Comparison of ENCODE assay signal across 13 cellular contexts in the genomic region with DNA sequence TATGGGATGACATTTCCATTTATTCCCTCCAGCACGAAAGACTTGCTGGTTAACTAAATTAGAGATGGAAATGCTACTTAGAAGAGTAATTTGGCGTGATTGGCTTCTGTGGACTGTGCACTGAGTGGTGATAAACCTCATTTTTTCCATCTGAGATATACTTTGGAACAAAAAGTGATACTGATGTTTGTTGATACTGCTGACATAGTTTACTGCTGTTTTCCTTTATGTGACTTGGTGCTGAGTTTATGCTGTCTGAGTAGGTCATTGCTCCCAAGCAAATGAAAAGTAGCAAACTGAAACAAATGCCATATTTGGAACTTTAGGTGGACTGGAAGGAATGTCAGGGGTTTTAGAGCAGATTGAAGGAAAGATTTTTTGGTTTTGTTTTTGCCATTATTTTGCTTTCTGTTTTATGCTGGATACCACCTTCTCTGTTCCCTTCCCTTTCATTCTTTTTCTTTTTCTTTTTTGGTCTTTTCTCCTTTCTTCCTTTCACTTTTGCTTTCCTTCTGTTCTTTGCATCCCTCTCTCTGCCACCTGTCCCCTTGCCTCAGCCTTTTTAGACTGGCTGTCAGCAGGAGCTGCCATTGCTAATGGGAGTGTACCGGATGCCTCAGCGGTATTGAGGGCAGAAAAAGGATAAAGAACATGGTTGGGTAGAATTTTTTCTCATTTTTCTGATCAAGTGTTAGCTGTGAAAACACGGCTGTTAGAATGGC. TPM values are rescaled to one million over a fixed set of nuclear protein-coding genes. Genes with fewer than 3 reads are reported as not detected.
DNase-seq lines count a peak whose midpoint lies in the region; ATAC-seq and TF ChIP-seq lines count a peak whose summit lies in the region.
"Had no signal": no experiment of that assay in that cellular context is flagged by ENCODE, and none has a peak within 500 bp of the region (broad histone marks: within the 10 kb centered on the region; RNA-seq: fewer than 3 reads in every experiment).

No MANE protein-coding gene starts in this region.

- DNase-seq in activated naive CD4-positive, alpha-beta T cell treated with anti-CD3 and anti-CD28 coated beads for 36 hours: no peak
- DNase-seq in fibroblast of lung (ENCODE audit: low read depth in 2 of 2) (peak; percentile 13 to 37), type B pancreatic cell (ENCODE audit: extremely low spot score, unreplicated experiment) (no peak), NCI-H510A treated with DMSO at 0.1 percent for 48 hours (lab: John Stamatoyannopoulos, UW) (no peak)
- DNase-seq: activated CD8-positive, alpha-beta memory T cell treated with anti-CD3 and anti-CD28 coated beads for 24 hours; AML-193; NCI-H524 treated with DMSO at 0.1 percent for 48 hours; posterior cingulate gyrus had no signal

- no peak overlapping the region for H3K27ac ChIP-seq in fibroblast of lung (ENCODE audit: insufficient read depth, low read length)

- H3K4me3 ChIP-seq in WI38 (ENCODE audit: low read depth, low read length): peak overlapping the region; percentile 37
- peak overlapping the region in 2 of 4 experiments; percentile 11 to 36 for H3K4me3 ChIP-seq in fibroblast of lung (replicated peaks in 1 of 4; ENCODE audit: control extremely low read depth in 1 of 4, insufficient read depth in 1 of 4, low read depth in 3 of 4, low read length in 4 of 4)

- H3K4me2 ChIP-seq in fibroblast of lung (ENCODE audit: extremely low read depth, insufficient read depth, low read length): peak overlapping the region; percentile 30

- no peaks in the 10 kb centered on the region for H3K27me3 ChIP-seq in fibroblast of lung (ENCODE audit: control insufficient read depth, insufficient read depth, low read length)

- H3K79me2 ChIP-seq in fibroblast of lung (ENCODE audit: control insufficient read depth, insufficient read depth, low read length): no peaks in the 10 kb centered on the region

- H3K4me3 Mint-ChIP-seq in activated naive CD4-positive, alpha-beta T cell treated with anti-CD3 and anti-CD28 coated beads, Interleukin-2, amount 50 U/mL, for 24 hours: no peak overlapping the region
- no peak overlapping the region for H3K4me3 Mint-ChIP-seq in activated naive CD4-positive, alpha-beta T cell treated with anti-CD3 and anti-CD28 coated beads for 36 hours
- H3K4me3 Mint-ChIP-seq in type B pancreatic cell: no peak overlapping the region

- H4K20me1 ChIP-seq in fibroblast of lung (ENCODE audit: control insufficient read depth, extremely low read depth, insufficient read depth, low read length): no peaks in the 10 kb centered on the region

- peak overlapping the region; percentile 48 for H3K27ac Mint-ChIP-seq in activated naive CD4-positive, alpha-beta T cell treated with anti-CD3 and anti-CD28 coated beads, Interleukin-2, amount 50 U/mL, for 24 hours
- no peak overlapping the region for H3K27ac Mint-ChIP-seq in activated naive CD4-positive, alpha-beta T cell treated with anti-CD3 and anti-CD28 coated beads for 36 hours
- H3K27ac Mint-ChIP-seq in type B pancreatic cell: peak overlapping the region; percentile 13

- H3K4me1 ChIP-seq in fibroblast of lung (ENCODE audit: control insufficient read depth, extremely low read depth, insufficient read depth, low read length): no peaks in the 10 kb centered on the region

- H3K4me1 Mint-ChIP-seq in activated naive CD4-positive, alpha-beta T cell treated with anti-CD3 and anti-CD28 coated beads, Interleukin-2, amount 50 U/mL, for 24 hours: peaks cover 37% of the 10 kb centered on the region
- H3K4me1 Mint-ChIP-seq in activated naive CD4-positive, alpha-beta T cell treated with anti-CD3 and anti-CD28 coated beads for 36 hours (ENCODE audit: low read depth): peaks cover 16% of the 10 kb centered on the region
- H3K4me1 Mint-ChIP-seq in type B pancreatic cell (ENCODE audit: unreplicated experiment): peaks cover 36% of the 10 kb centered on the region

- H3K9ac ChIP-seq in fibroblast of lung (ENCODE audit: insufficient read depth, low read length): no peak overlapping the region

- CTCF ChIA-PET in activated naive CD4-positive, alpha-beta T cell treated with anti-CD3 and anti-CD28 coated beads for 36 hours (lab: Charles Lee): interaction anchor here (0.6 kb wide), 1 partner anchor 312 kb away, joined by 3 read pairs; no protein-coding TSS in a partner anchor

- no peaks in the 10 kb centered on the region for H3K9me3 ChIP-seq in fibroblast of lung (ENCODE audit: control insufficient read depth, insufficient read depth, low read depth, low read length)

- H2AFZ ChIP-seq in fibroblast of lung (ENCODE audit: low read length): no peak overlapping the region

- H3K36me3 ChIP-seq in fibroblast of lung (ENCODE audit: control insufficient read depth, insufficient read depth, low read length): no peaks in the 10 kb centered on the region

- no peaks in the 10 kb centered on the region for H3K27me3 Mint-ChIP-seq in activated naive CD4-positive, alpha-beta T cell treated with anti-CD3 and anti-CD28 coated beads, Interleukin-2, amount 50 U/mL, for 24 hours
- H3K27me3 Mint-ChIP-seq in activated naive CD4-positive, alpha-beta T cell treated with anti-CD3 and anti-CD28 coated beads for 36 hours (ENCODE audit: low read depth): no peaks in the 10 kb centered on the region
- H3K27me3 Mint-ChIP-seq in type B pancreatic cell: no peaks in the 10 kb centered on the region

- TF ChIP-seq CTCF in WI38 (IDR thresholded peaks at IDR 0.05; ENCODE audit: low read depth, low read length): no peak
- no peak for TF ChIP-seq CTCF in fibroblast of lung (conservative IDR thresholded peaks at IDR 0.05 in 1 of 2, IDR thresholded peaks at IDR 0.05 in 1 of 2; ENCODE audit: low read depth in 1 of 2, low read length in 2 of 2)
- no peak for TF ChIP-seq CTCF in type B pancreatic cell (conservative IDR thresholded peaks at IDR 0.05)

- H3K9me3 Mint-ChIP-seq in activated naive CD4-positive, alpha-beta T cell treated with anti-CD3 and anti-CD28 coated beads, Interleukin-2, amount 50 U/mL, for 24 hours: no peaks in the 10 kb centered on the region
- no peaks in the 10 kb centered on the region for H3K9me3 Mint-ChIP-seq in activated naive CD4-positive, alpha-beta T cell treated with anti-CD3 and anti-CD28 coated beads for 36 hours
- H3K9me3 Mint-ChIP-seq in type B pancreatic cell: no peaks in the 10 kb centered on the region

- intact Hi-C loops in activated naive CD4-positive, alpha-beta T cell treated with anti-CD3 and anti-CD28 coated beads for 36 hours (cut with micrococcal nuclease): no loop called here

- H3K36me3 Mint-ChIP-seq in activated naive CD4-positive, alpha-beta T cell treated with anti-CD3 and anti-CD28 coated beads, Interleukin-2, amount 50 U/mL, for 24 hours: peaks cover 7% of the 10 kb centered on the region
- H3K36me3 Mint-ChIP-seq in activated naive CD4-positive, alpha-beta T cell treated with anti-CD3 and anti-CD28 coated beads for 36 hours (ENCODE audit: low read depth): peaks cover 2% of the 10 kb centered on the region
- no peaks in the 10 kb centered on the region for H3K36me3 Mint-ChIP-seq in type B pancreatic cell

- ATAC-seq in GM21515 (IDR thresholded peaks at IDR 0.05; ENCODE audit: unreplicated experiment): no peak
- ATAC-seq in HG02981 (IDR thresholded peaks at IDR 0.05; ENCODE audit: unreplicated experiment): no peak
- ATAC-seq: Panc1 had no signal

RNA-seq across cellular contexts. Expression of gene NUP93, which starts 41.8 kb away (rescaled TPM):
- 100 to 1,000 TPM; 161 to 172 TPM for total RNA-seq in activated naive CD4-positive, alpha-beta T cell treated with anti-CD3 and anti-CD28 coated beads for 36 hours
- total RNA-seq in fibroblast of lung (36.7 and 42.9 TPM in 2 replicates), type B pancreatic cell (ENCODE audit: low replicate concordance) (68.8 and 101 TPM in 2 replicates)
- polyA plus RNA-seq in fibroblast of lung: 37.6 and 61.0 TPM in 2 replicates
- polyA plus RNA-seq in fibroblast of lung (2012): 45.6 and 75.7 TPM in 2 replicates
- 51.1 and 163 TPM in 2 replicates for polyA minus RNA-seq in fibroblast of lung (ENCODE audit: low replicate concordance)

Comparison
In these comparisons a context has a peak if more than half of its experiments do, and no peak if none do; other contexts are left out.
1. DNase-seq: peak in fibroblast of lung (2 of 2); none in activated naive CD4-positive, alpha-beta T cell treated with anti-CD3 and anti-CD28 coated beads for 36 hours (single experiment), type B pancreatic cell (single experiment) and NCI-H510A treated with DMSO at 0.1 percent for 48 hours (single experiment).